Comparison of ENCODE assay signal across 10 cellular contexts in the genomic region with DNA sequence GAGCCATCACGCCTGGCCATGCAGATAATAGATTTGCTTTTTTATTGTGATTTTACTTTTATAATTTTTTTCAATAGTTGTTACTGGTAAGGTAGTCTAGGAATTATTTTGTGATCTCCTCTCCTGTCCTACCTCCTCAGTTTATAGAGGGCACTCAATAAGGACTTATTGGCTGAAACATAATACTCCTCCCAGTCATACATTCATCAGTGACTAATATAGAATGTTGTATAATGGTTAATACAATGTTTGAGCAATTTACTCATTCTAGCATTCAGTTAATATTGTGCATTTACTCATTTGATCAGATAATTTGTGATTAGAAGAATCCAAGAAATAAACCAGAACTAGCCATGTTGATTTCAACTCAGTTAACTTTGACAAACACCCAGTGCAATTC. TPM values are rescaled to one million over a fixed set of nuclear protein-coding genes. Genes with fewer than 3 reads are reported as not detected.
"Had no signal": no experiment of that assay in that cellular context is flagged by ENCODE, and none has a peak within 500 bp of the region (broad histone marks: within the 10 kb centered on the region; RNA-seq: fewer than 3 reads in every experiment).

No MANE protein-coding gene starts in this region.

- H3K27ac ChIP-seq: GM23248 had no signal

- FAIRE-seq: HTR-8/SVneo, K562 had no signal

- ATAC-seq: HCT116, K562 had no signal

- H3K4me3 ChIP-seq: GM23248, K562 had no signal

- DNase-seq: GM23248, GOT3, H7, HFFc6, IMR-90, KG1 had no signal

RNA-seq across cellular contexts. Expression of gene CNRIP1, which starts 41.6 kb away (rescaled TPM):
- total RNA-seq: HT-29 had no signal
